Comparison of ENCODE assay signal across 18 cellular contexts in genomic region chr2:229419158-229419557, GRCh38.
DNase-seq lines count a peak whose midpoint lies in the region; TF ChIP-seq lines count a peak whose summit lies in the region.
"Had no signal": no experiment of that assay in that cellular context is flagged by ENCODE, and none has a peak within 500 bp of the region (broad histone marks: within the 10 kb centered on the region; RNA-seq: fewer than 3 reads in every experiment).

No MANE protein-coding gene starts in this region.

- H3K36me3 ChIP-seq in ascending aorta (no peaks in the 10 kb centered on the region), muscle layer of duodenum (ENCODE audit: control insufficient read depth in 1 of 2, insufficient read depth in 2 of 2, low read length in 2 of 2) (no peaks in the 10 kb centered on the region), tibial artery (no peaks in the 10 kb centered on the region)

- H3K4me3 ChIP-seq in ascending aorta (no peak overlapping the region), fibroblast of mammary gland (ENCODE audit: control insufficient read depth, low read depth, low read length) (no peak overlapping the region), muscle layer of duodenum (ENCODE audit: low read depth in 1 of 2, low read length in 2 of 2) (no peak overlapping the region), tibial artery (no peak overlapping the region)
- H3K4me3 ChIP-seq: GM23338, SK-N-MC had no signal

- H3K27me3 ChIP-seq in ascending aorta (no peaks in the 10 kb centered on the region), muscle layer of duodenum (ENCODE audit: low read depth, low read length) (no peaks in the 10 kb centered on the region), tibial artery (no peaks in the 10 kb centered on the region)

- H3K4me1 Mint-ChIP-seq in activated CD4-positive, alpha-beta memory T cell treated with anti-CD3 and anti-CD28 coated beads, Interleukin-2, amount 10 ng/mL, durations not matched to agents 7 days and 5 days = no peaks in the 10 kb centered on the region

- H3K27ac ChIP-seq in ascending aorta (peak overlapping the region; percentile 90), muscle layer of duodenum (ENCODE audit: low read length) (peak overlapping the region; percentile 41), tibial artery (peak overlapping the region; percentile 64 to 71)
- H3K27ac ChIP-seq: SK-N-MC had no signal

- no peak overlapping the region for H3K27ac Mint-ChIP-seq in activated CD4-positive, alpha-beta memory T cell treated with anti-CD3 and anti-CD28 coated beads, Interleukin-2, amount 10 ng/mL, durations not matched to agents 7 days and 5 days
- H3K27ac Mint-ChIP-seq: GM23338, naive B cell, progenitor cell of endocrine pancreas, type B pancreatic cell had no signal

- CTCF ChIA-PET in activated CD4-positive, alpha-beta memory T cell treated with anti-CD3 and anti-CD28 coated beads, Interleukin-2, amount 10 ng/mL, durations not matched to agents 7 days and 5 days (lab: Charles Lee) = no interaction called here

- no peak overlapping the region for H3K4me3 Mint-ChIP-seq in activated CD4-positive, alpha-beta memory T cell treated with anti-CD3 and anti-CD28 coated beads, Interleukin-2, amount 10 ng/mL, durations not matched to agents 7 days and 5 days
- H3K4me3 Mint-ChIP-seq: GM23338, naive B cell, type B pancreatic cell had no signal

- POLR2A ChIA-PET in activated CD4-positive, alpha-beta memory T cell treated with anti-CD3 and anti-CD28 coated beads, Interleukin-2, amount 10 ng/mL, durations not matched to agents 7 days and 5 days (lab: Charles Lee) = no interaction called here

- no peaks in the 10 kb centered on the region for H3K9me3 ChIP-seq in ascending aorta
- H3K9me3 ChIP-seq in muscle layer of duodenum (ENCODE audit: control insufficient read depth in 1 of 2, low read length in 2 of 2) = no peaks in the 10 kb centered on the region
- no peaks in the 10 kb centered on the region for H3K9me3 ChIP-seq in tibial artery

- TF ChIP-seq CTCF in ascending aorta (IDR thresholded peaks at IDR 0.05) (no peak), fibroblast of mammary gland (conservative IDR thresholded peaks at IDR 0.05; ENCODE audit: control insufficient read depth, insufficient read depth, low read depth, low read length) (no peak), tibial artery (IDR thresholded peaks at IDR 0.05) (no peak)

- intact Hi-C loops in ascending aorta (cut with DNase I) = loop anchor here (5.0 to 10.0 kb wide), 2 partner anchors 147 to 1544 kb away; partner anchors contain the start of genes DAW1 and PID1
- intact Hi-C loops in tibial artery (cut with DNase I; ENCODE audit: low total_unique reads) = no loop called here

- H3K9me3 Mint-ChIP-seq in activated CD4-positive, alpha-beta memory T cell treated with anti-CD3 and anti-CD28 coated beads, Interleukin-2, amount 10 ng/mL, durations not matched to agents 7 days and 5 days = no peaks in the 10 kb centered on the region
- H3K9me3 Mint-ChIP-seq: type B pancreatic cell had no signal

- H3K36me3 Mint-ChIP-seq in activated CD4-positive, alpha-beta memory T cell treated with anti-CD3 and anti-CD28 coated beads, Interleukin-2, amount 10 ng/mL, durations not matched to agents 7 days and 5 days (ENCODE audit: low read depth) = no peaks in the 10 kb centered on the region
- H3K36me3 Mint-ChIP-seq: naive B cell, type B pancreatic cell had no signal

- H3K4me1 ChIP-seq in ascending aorta (peaks cover 12 to 56% of the 10 kb centered on the region in 2 donors), muscle layer of duodenum (ENCODE audit: control insufficient read depth in 1 of 2, insufficient read depth in 2 of 2, low read length in 2 of 2) (peaks cover 0 to 9% of the 10 kb centered on the region in 2 donors), tibial artery (peaks cover 0 to 39% (median 6%) of the 10 kb centered on the region in 4 donors)

- no peak for DNase-seq in ascending aorta (ENCODE audit: low spot score in 2 of 2)
- DNase-seq in fibroblast of mammary gland (ENCODE audit: low read depth) = peak; percentile 55
- DNase-seq in tibial artery = no peak
- DNase-seq in NCI-H2196 (lab: John Stamatoyannopoulos, UW; ENCODE audit: unreplicated experiment) = no peak
- DNase-seq in NCI-H345 (lab: John Stamatoyannopoulos, UW) = no peak
- DNase-seq in COLO829 (ENCODE audit: low spot score) = no peak
- DNase-seq in activated CD4-positive, alpha-beta memory T cell treated with anti-CD3 and anti-CD28 coated beads, Interleukin-2, amount 10 ng/mL, durations not matched to agents 7 days and 5 days = no peak
- DNase-seq: activated CD4-positive, alpha-beta T cell treated with anti-CD3 and anti-CD28 coated beads for 1 hour; COR-L47; naive B cell; NCI-H1417 treated with DMSO at 0.1 percent for 48 hours; NCI-H2171 treated with DMSO at 0.1 percent for 48 hours; NCI-H774 had no signal

- H3K27me3 Mint-ChIP-seq in activated CD4-positive, alpha-beta memory T cell treated with anti-CD3 and anti-CD28 coated beads, Interleukin-2, amount 10 ng/mL, durations not matched to agents 7 days and 5 days = no peaks in the 10 kb centered on the region
- H3K27me3 Mint-ChIP-seq: progenitor cell of endocrine pancreas, type B pancreatic cell had no signal
